2 cellular contexts compared by ENCODE assay signal in the genomic region with DNA sequence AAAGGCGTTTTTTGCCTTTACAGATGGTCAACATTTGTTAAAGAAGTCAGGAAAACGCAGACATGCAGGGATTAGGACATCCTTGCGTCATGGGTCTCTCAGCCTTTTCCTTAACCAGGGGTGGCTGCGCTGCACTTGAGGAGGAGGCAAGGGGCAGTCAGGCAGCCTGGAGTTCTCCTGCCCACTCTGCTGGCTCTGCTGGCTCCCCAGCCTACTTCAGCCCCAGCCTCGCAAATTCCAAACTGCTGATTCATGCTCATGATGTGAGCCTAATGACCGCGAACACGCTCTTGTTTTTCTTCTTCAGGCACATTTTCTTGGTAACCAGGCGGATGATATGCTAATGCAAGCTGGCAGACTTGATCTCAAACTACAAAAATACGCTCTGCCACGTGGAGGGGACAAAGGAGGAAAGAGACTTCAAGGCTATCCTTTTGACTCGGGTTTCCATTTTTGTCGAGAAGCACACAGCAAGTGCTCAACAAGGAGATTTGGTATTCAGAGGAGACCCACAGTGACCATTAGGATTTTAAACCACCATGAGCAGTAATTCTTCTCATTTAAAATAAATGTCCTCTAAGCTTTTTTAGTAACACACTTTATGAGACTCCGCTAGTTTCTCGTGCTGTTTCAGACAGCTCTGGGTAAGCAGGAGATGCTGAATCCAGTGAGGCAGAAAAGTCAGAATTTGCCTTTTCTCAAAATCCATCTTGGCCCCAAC.
TF ChIP-seq lines count a peak whose summit lies in the region.

No MANE protein-coding gene starts in this region.

TF ChIP-seq in HEK293, 187 proteins besides CTCF, POLR2A, EP300 and RAD21 (continued from another document and continues in another):
- TF ChIP-seq ZNF449 (tag by site-specific recombination; IDR thresholded peaks at IDR 0.05) (peak; percentile 74; the same call in 1 of the 2 replicates), ZNF148 (tag by site-specific recombination; IDR thresholded peaks at IDR 0.05; ENCODE audit: borderline replicate concordance) (no peak), PRDM1 (tag by site-specific recombination; IDR thresholded peaks at IDR 0.05) (peak; percentile 17; the same call in 1 of the 2 replicates), ZNF394 (tag by site-specific recombination; IDR thresholded peaks at IDR 0.05; ENCODE audit: borderline replicate concordance) (peak; percentile 52; the same call in 1 of the 2 replicates), KLF10 (tag by site-specific recombination; IDR thresholded peaks at IDR 0.05) (no peak), ZNF776 (tag by site-specific recombination; IDR thresholded peaks at IDR 0.05; ENCODE audit: borderline replicate concordance) (no peak), ZNF501 (tag by site-specific recombination; IDR thresholded peaks at IDR 0.05) (no peak), ZNF76 (tag by site-specific recombination; IDR thresholded peaks at IDR 0.05; ENCODE audit: borderline replicate concordance, low read depth) (no peak), KLF9 (tag by site-specific recombination; IDR thresholded peaks at IDR 0.05; ENCODE audit: low read depth) (no peak)
- TF ChIP-seq, protein P1, sequence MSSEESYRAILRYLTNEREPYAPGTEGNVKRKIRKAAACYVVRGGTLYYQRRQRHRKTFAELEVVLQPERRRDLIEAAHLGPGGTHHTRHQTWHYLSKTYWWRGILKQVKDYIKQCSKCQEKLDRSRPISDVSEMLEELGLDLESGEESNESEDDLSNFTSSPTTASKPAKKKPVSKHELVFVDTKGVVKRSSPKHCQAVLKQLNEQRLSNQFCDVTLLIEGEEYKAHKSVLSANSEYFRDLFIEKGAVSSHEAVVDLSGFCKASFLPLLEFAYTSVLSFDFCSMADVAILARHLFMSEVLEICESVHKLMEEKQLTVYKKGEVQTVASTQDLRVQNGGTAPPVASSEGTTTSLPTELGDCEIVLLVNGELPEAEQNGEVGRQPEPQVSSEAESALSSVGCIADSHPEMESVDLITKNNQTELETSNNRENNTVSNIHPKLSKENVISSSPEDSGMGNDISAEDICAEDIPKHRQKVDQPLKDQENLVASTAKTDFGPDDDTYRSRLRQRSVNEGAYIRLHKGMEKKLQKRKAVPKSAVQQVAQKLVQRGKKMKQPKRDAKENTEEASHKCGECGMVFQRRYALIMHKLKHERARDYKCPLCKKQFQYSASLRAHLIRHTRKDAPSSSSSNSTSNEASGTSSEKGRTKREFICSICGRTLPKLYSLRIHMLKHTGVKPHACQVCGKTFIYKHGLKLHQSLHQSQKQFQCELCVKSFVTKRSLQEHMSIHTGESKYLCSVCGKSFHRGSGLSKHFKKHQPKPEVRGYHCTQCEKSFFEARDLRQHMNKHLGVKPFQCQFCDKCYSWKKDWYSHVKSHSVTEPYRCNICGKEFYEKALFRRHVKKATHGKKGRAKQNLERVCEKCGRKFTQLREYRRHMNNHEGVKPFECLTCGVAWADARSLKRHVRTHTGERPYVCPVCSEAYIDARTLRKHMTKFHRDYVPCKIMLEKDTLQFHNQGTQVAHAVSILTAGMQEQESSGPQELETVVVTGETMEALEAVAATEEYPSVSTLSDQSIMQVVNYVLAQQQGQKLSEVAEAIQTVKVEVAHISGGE (tag by site-specific recombination; conservative IDR thresholded peaks at IDR 0.05; ENCODE audit: low read depth): no peak
- TF ChIP-seq, protein P2, sequence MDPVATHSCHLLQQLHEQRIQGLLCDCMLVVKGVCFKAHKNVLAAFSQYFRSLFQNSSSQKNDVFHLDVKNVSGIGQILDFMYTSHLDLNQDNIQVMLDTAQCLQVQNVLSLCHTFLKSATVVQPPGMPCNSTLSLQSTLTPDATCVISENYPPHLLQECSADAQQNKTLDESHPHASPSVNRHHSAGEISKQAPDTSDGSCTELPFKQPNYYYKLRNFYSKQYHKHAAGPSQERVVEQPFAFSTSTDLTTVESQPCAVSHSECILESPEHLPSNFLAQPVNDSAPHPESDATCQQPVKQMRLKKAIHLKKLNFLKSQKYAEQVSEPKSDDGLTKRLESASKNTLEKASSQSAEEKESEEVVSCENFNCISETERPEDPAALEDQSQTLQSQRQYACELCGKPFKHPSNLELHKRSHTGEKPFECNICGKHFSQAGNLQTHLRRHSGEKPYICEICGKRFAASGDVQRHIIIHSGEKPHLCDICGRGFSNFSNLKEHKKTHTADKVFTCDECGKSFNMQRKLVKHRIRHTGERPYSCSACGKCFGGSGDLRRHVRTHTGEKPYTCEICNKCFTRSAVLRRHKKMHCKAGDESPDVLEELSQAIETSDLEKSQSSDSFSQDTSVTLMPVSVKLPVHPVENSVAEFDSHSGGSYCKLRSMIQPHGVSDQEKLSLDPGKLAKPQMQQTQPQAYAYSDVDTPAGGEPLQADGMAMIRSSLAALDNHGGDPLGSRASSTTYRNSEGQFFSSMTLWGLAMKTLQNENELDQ (tag by site-specific recombination; IDR thresholded peaks at IDR 0.05; ENCODE audit: low read depth): no peak

TF ChIP-seq in HepG2, 621 proteins besides CTCF, POLR2A, EP300 and RAD21 (continued from another document):
- TF ChIP-seq, protein P3, sequence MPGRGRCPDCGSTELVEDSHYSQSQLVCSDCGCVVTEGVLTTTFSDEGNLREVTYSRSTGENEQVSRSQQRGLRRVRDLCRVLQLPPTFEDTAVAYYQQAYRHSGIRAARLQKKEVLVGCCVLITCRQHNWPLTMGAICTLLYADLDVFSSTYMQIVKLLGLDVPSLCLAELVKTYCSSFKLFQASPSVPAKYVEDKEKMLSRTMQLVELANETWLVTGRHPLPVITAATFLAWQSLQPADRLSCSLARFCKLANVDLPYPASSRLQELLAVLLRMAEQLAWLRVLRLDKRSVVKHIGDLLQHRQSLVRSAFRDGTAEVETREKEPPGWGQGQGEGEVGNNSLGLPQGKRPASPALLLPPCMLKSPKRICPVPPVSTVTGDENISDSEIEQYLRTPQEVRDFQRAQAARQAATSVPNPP (CRISPR knock-in tag; IDR thresholded peaks at IDR 0.05): no peak
- TF ChIP-seq PPARG (CRISPR knock-in tag; conservative IDR thresholded peaks at IDR 0.05): no peak
- peak; percentile 47; the same call in 1 of the 2 replicates for TF ChIP-seq PATZ1 (CRISPR knock-in tag; IDR thresholded peaks at IDR 0.05)
- TF ChIP-seq MLLT10 (CRISPR knock-in tag; IDR thresholded peaks at IDR 0.05): no peak
- TF ChIP-seq ZNF557 (CRISPR knock-in tag; IDR thresholded peaks at IDR 0.05): no peak
- TF ChIP-seq ZBTB8A (CRISPR knock-in tag; IDR thresholded peaks at IDR 0.05; ENCODE audit: borderline replicate concordance, low read depth): no peak
- TF ChIP-seq MAFK (conservative IDR thresholded peaks at IDR 0.05 in 1 of 2, IDR thresholded peaks at IDR 0.05 in 1 of 2; ENCODE audit: low read length in 2 of 2): 0 out of 4 replicates have a peak, but pooled peaks of 1 of the 2 experiments have one; percentile 15
- peak; percentile 73 for TF ChIP-seq TEAD3 (CRISPR knock-in tag; optimal IDR thresholded peaks at IDR 0.05; ENCODE audit: borderline replicate concordance)
- no peak for TF ChIP-seq YY1 (IDR thresholded peaks at IDR 0.05; ENCODE audit: insufficient read depth, insufficient replicate concordance, low read depth, low read length)
- no peak for TF ChIP-seq ZNF160 (CRISPR knock-in tag; IDR thresholded peaks at IDR 0.05)
- 0 out of 2 replicates have a peak, but pooled peaks have one; percentile 21 for TF ChIP-seq ZBTB38 (CRISPR knock-in tag; IDR thresholded peaks at IDR 0.05)
